Comparison of ENCODE assay signal across 8 cellular contexts in the genomic region with DNA sequence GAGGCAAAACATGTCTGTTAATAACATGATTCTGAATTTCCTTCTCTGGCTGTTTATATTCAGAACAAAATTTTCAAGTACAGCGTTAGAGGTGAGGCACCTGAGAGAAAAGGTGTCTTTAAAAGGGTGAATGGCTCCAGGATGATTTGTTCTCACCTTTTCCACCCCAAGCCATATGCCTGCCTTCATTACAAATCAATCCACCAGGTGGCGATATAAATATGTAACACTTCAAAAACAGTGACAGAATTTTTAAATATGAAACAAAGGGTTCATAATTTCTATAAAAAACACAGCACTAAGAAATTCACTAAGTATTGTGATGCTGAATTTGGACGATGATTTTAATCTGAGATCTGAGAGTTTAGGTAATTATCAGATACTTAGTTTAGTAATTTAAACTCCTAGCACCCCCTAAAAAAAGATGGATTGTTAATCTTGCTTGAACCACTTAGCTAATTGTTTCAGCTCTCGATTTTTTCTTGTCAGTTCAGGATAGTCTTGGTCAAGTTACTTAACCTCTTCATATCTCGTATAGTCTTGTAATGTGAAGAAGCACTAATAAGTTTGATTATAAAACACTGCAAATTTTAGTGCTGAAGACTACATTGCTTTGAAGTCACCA.
DNase-seq lines count a peak whose midpoint lies in the region; ATAC-seq, FAIRE-seq and TF ChIP-seq lines count a peak whose summit lies in the region.

No MANE protein-coding gene starts in this region.

- H3K9ac ChIP-seq in adipocyte (ENCODE audit: low read length) (no peak overlapping the region), kidney (ENCODE audit: low read length in 2 of 2) (no peak overlapping the region)

- H3K9me3 ChIP-seq in adipocyte (ENCODE audit: control insufficient read depth, low read length) (no peaks in the 10 kb centered on the region), kidney (ENCODE audit: control insufficient read depth in 1 of 2, low read length in 2 of 2) (no peaks in the 10 kb centered on the region)

- no peak overlapping the region for H3K4me3 ChIP-seq in adipocyte (ENCODE audit: low read length)
- H3K4me3 ChIP-seq in kidney (ENCODE audit: low read length in 2 of 2) = no peak overlapping the region

- H3K36me3 ChIP-seq in adipocyte (ENCODE audit: control insufficient read depth, insufficient read depth, low read length, severe bottlenecking) = no peaks in the 10 kb centered on the region
- H3K36me3 ChIP-seq in kidney (ENCODE audit: control insufficient read depth in 1 of 2, insufficient read depth in 2 of 2, low read length in 2 of 2) = no peaks in the 10 kb centered on the region

- H3K27ac ChIP-seq in kidney (ENCODE audit: low read depth in 2 of 2, low read length in 2 of 2) = no peak overlapping the region

- intact Hi-C loops in kidney (cut with DNase I) = no loop called here

- DNase-seq in GM04504 (ENCODE audit: low read depth) (peak; percentile 1), M059J (ENCODE audit: low read depth) (peak; percentile 11), adipocyte (ENCODE audit: low read depth) (peak; percentile 85), kidney (no peak), activated gamma-delta T cell (lab: John Stamatoyannopoulos, UW) (no peak)
- DNase-seq in activated naive CD4-positive, alpha-beta T cell treated with anti-CD3 and anti-CD28 coated beads, Interleukin-2, amount 10 ng/mL, durations not matched to agents 7 days and 5 days = no peak

- H3K9me3 Mint-ChIP-seq in activated naive CD4-positive, alpha-beta T cell treated with anti-CD3 and anti-CD28 coated beads, Interleukin-2, amount 10 ng/mL, durations not matched to agents 7 days and 5 days = no peaks in the 10 kb centered on the region

- H3K27me3 ChIP-seq in adipocyte (replicated peaks; ENCODE audit: control insufficient read depth, insufficient read depth, low read length) = no peaks in the 10 kb centered on the region

- FAIRE-seq in kidney (lab: Jason Lieb, UNC) = no peak

- H3K4me3 Mint-ChIP-seq in activated naive CD4-positive, alpha-beta T cell treated with anti-CD3 and anti-CD28 coated beads, Interleukin-2, amount 10 ng/mL, durations not matched to agents 7 days and 5 days = no peak overlapping the region

- H3K4me1 ChIP-seq in adipocyte (ENCODE audit: control insufficient read depth, insufficient read depth, low read length) (no peaks in the 10 kb centered on the region), kidney (ENCODE audit: control insufficient read depth in 1 of 2, insufficient read depth in 1 of 2, low read depth in 1 of 2, low read length in 2 of 2) (no peaks in the 10 kb centered on the region)

- ATAC-seq in GM21576 (IDR thresholded peaks at IDR 0.05; ENCODE audit: unreplicated experiment) (peak; percentile 63), GM19463 (IDR thresholded peaks at IDR 0.05; ENCODE audit: unreplicated experiment) (no peak)

- H3K4me1 Mint-ChIP-seq in activated naive CD4-positive, alpha-beta T cell treated with anti-CD3 and anti-CD28 coated beads, Interleukin-2, amount 10 ng/mL, durations not matched to agents 7 days and 5 days = no peaks in the 10 kb centered on the region

- H3K27ac Mint-ChIP-seq in activated naive CD4-positive, alpha-beta T cell treated with anti-CD3 and anti-CD28 coated beads, Interleukin-2, amount 10 ng/mL, durations not matched to agents 7 days and 5 days = no peak overlapping the region

- TF ChIP-seq CTCF in kidney (IDR thresholded peaks at IDR 0.05; ENCODE audit: borderline replicate concordance, extremely low read depth, insufficient read depth) = peak; percentile 34

- CTCF ChIA-PET in activated naive CD4-positive, alpha-beta T cell treated with anti-CD3 and anti-CD28 coated beads, Interleukin-2, amount 10 ng/mL, durations not matched to agents 7 days and 5 days (lab: Charles Lee) = interaction anchor here (0.6 kb wide), 1 partner anchor 31 kb away, joined by 3 read pairs; no protein-coding TSS in a partner anchor

- no peaks in the 10 kb centered on the region for H3K27me3 Mint-ChIP-seq in activated naive CD4-positive, alpha-beta T cell treated with anti-CD3 and anti-CD28 coated beads, Interleukin-2, amount 10 ng/mL, durations not matched to agents 7 days and 5 days

- no peaks in the 10 kb centered on the region for H3K36me3 Mint-ChIP-seq in activated naive CD4-positive, alpha-beta T cell treated with anti-CD3 and anti-CD28 coated beads, Interleukin-2, amount 10 ng/mL, durations not matched to agents 7 days and 5 days

Comparison
In these comparisons a context has a peak if more than half of its experiments do, and no peak if none do; other contexts are left out.
1. DNase-seq: peak in GM04504 (single experiment), M059J (single experiment) and adipocyte (single experiment); none in kidney (single experiment), activated gamma-delta T cell (single experiment) and activated naive CD4-positive, alpha-beta T cell treated with anti-CD3 and anti-CD28 coated beads, Interleukin-2, amount 10 ng/mL, durations not matched to agents 7 days and 5 days (single experiment).